Comparison of ENCODE assay signal across 30 cellular contexts in genomic region chr1:53684741-53685140, GRCh38. TPM values are rescaled to one million over a fixed set of nuclear protein-coding genes. Genes with fewer than 3 reads are reported as not detected.
DNase-seq lines count a peak whose midpoint lies in the region; TF ChIP-seq lines count a peak whose summit lies in the region.
"Had no signal": no experiment of that assay in that cellular context is flagged by ENCODE, and none has a peak within 500 bp of the region (broad histone marks: within the 10 kb centered on the region; RNA-seq: fewer than 3 reads in every experiment).

No MANE protein-coding gene starts in this region.

- 25% methylated on average over 1 of the region's 1 CpG for WGBS in hepatocyte (ENCODE audit: low lambda C conversion rate, missing lambda C conversion rate)

- no peaks in the 10 kb centered on the region for H4K20me1 ChIP-seq in hepatocyte (ENCODE audit: insufficient read depth, poor library complexity, severe bottlenecking)

- H2AFZ ChIP-seq in hepatocyte: no peak overlapping the region

- H3K4me3 Mint-ChIP-seq in type B pancreatic cell (peak overlapping the region; percentile 72), endothelial cell (ENCODE audit: unreplicated experiment) (no peak overlapping the region)
- H3K4me3 Mint-ChIP-seq: activated CD4-positive, alpha-beta memory T cell treated with anti-CD3 and anti-CD28 coated beads for 36 hours; activated naive CD8-positive, alpha-beta T cell; CD4-positive, alpha-beta T cell; dendritic cell treated with granulocyte-macrophage colony-stimulating factor and Interleukin-4, amounts not matched to agents 40 ng/mL and 50 ng/mL, for 4 days; natural killer cell treated with Interleukin-12 subunit alpha and Interleukin-12 subunit beta and Interleukin-15 and Interleukin-18, amount 100 ng/mL, for 72 hours; stimulated activated naive B cell treated with anti-CD40 and anti-IgM and Interleukin-4, amounts not matched to agents 10 μg/mL and 1 μg/mL and 100 μg/mL, for 72 hours had no signal

- no peaks in the 10 kb centered on the region for H3K79me2 ChIP-seq in hepatocyte

- H3K36me3 Mint-ChIP-seq in type B pancreatic cell: no peaks in the 10 kb centered on the region
- peaks cover 4% of the 10 kb centered on the region for H3K36me3 Mint-ChIP-seq in endothelial cell (ENCODE audit: low read depth, unreplicated experiment)
- H3K36me3 Mint-ChIP-seq: activated CD4-positive, alpha-beta memory T cell treated with anti-CD3 and anti-CD28 coated beads for 36 hours; activated naive CD8-positive, alpha-beta T cell; natural killer cell treated with Interleukin-12 subunit alpha and Interleukin-12 subunit beta and Interleukin-15 and Interleukin-18, amount 100 ng/mL, for 72 hours; stimulated activated naive B cell treated with anti-CD40 and anti-IgM and Interleukin-4, amounts not matched to agents 10 μg/mL and 1 μg/mL and 100 μg/mL, for 72 hours had no signal

- H3K27me3 ChIP-seq in WERI-Rb-1 (ENCODE audit: insufficient read depth, low read depth, severe bottlenecking) (no peaks in the 10 kb centered on the region), hepatocyte (peaks cover 3% of the 10 kb centered on the region)

- H3K9me3 Mint-ChIP-seq in type B pancreatic cell (no peaks in the 10 kb centered on the region), endothelial cell (ENCODE audit: unreplicated experiment) (no peaks in the 10 kb centered on the region)
- H3K9me3 Mint-ChIP-seq: activated CD4-positive, alpha-beta memory T cell treated with anti-CD3 and anti-CD28 coated beads for 36 hours; CD4-positive, alpha-beta T cell; dendritic cell treated with granulocyte-macrophage colony-stimulating factor and Interleukin-4, amounts not matched to agents 40 ng/mL and 50 ng/mL, for 4 days; natural killer cell treated with Interleukin-12 subunit alpha and Interleukin-12 subunit beta and Interleukin-15 and Interleukin-18, amount 100 ng/mL, for 72 hours; stimulated activated naive B cell treated with anti-CD40 and anti-IgM and Interleukin-4, amounts not matched to agents 10 μg/mL and 1 μg/mL and 100 μg/mL, for 72 hours had no signal

- H3K9me3 ChIP-seq in WERI-Rb-1 (ENCODE audit: severe bottlenecking) (no peaks in the 10 kb centered on the region), hepatocyte (ENCODE audit: low read depth) (no peaks in the 10 kb centered on the region)
- H3K9me3 ChIP-seq: HAP-1, mucosa of descending colon, suprapubic skin had no signal

- peaks cover 73% of the 10 kb centered on the region for H3K27me3 Mint-ChIP-seq in type B pancreatic cell
- peaks cover 15% of the 10 kb centered on the region for H3K27me3 Mint-ChIP-seq in endothelial cell (ENCODE audit: unreplicated experiment)

- H3K4me1 ChIP-seq in hepatocyte (ENCODE audit: insufficient read depth): peaks cover 52% of the 10 kb centered on the region
- H3K4me1 ChIP-seq: HAP-1 had no signal

- DNase-seq in DMS 273 (lab: John Stamatoyannopoulos, UW; ENCODE audit: unreplicated experiment): peak; percentile 62
- no peak for DNase-seq in DMS 273 treated with DMSO at 0.1 percent for 48 hours (lab: John Stamatoyannopoulos, UW)
- no peak for DNase-seq in WERI-Rb-1
- DNase-seq in hepatocyte (ENCODE audit: low spot score): no peak
- no peak for DNase-seq in type B pancreatic cell (ENCODE audit: extremely low spot score, unreplicated experiment)
- DNase-seq in endothelial cell (ENCODE audit: low spot score): no peak
- no peak for DNase-seq in stimulated activated CD4-positive, alpha-beta T cell treated with anti-CD3 and anti-CD28 coated beads, Interleukin-4, amount 100 ng/mL, for 24 hours
- DNase-seq in glomerular visceral epithelial cell (ENCODE audit: extremely low spot score): no peak
- DNase-seq: activated CD4-positive, alpha-beta memory T cell treated with anti-CD3 and anti-CD28 coated beads for 36 hours; activated CD4-positive, CD25-positive, alpha-beta regulatory T cell treated with anti-CD3 and anti-CD28 coated beads, Interleukin-2, amount 50 U/mL, for 72 hours; activated CD8-positive, alpha-beta memory T cell treated with anti-CD3 and anti-CD28 coated beads, Interleukin-2, amount 50 U/mL, for 4 hours; anterior cingulate cortex; CD4-positive, alpha-beta T cell; KG1; left ventricle myocardium superior; mucosa of descending colon; NCI-H2081; right cardiac atrium; stimulated activated CD4-positive, alpha-beta T cell treated with anti-CD3 and anti-CD28 coated beads, Interleukin-12 subunit alpha, Interleukin-12 subunit beta, amount 100 ng/mL, for 4 hours; stimulated activated naive B cell treated with anti-CD40 and anti-IgM and Interleukin-4, amounts not matched to agents 10 μg/mL and 1 μg/mL and 100 μg/mL, for 72 hours had no signal

- peak overlapping the region; percentile 65 for H3K4me2 ChIP-seq in hepatocyte

- no peaks in the 10 kb centered on the region for H3K36me3 ChIP-seq in WERI-Rb-1
- no peaks in the 10 kb centered on the region for H3K36me3 ChIP-seq in hepatocyte (replicated peaks; ENCODE audit: insufficient read depth, low read depth)
- H3K36me3 ChIP-seq: cardiac muscle cell, HAP-1, suprapubic skin had no signal

- TF ChIP-seq CTCF in WERI-Rb-1 (IDR thresholded peaks at IDR 0.05; ENCODE audit: low read depth, low read length): no peak
- no peak for TF ChIP-seq CTCF in hepatocyte (IDR thresholded peaks at IDR 0.05; ENCODE audit: poor library complexity)
- no peak for TF ChIP-seq CTCF in type B pancreatic cell (conservative IDR thresholded peaks at IDR 0.05)
- no peak for TF ChIP-seq CTCF in endothelial cell (IDR thresholded peaks at IDR 0.05; ENCODE audit: unreplicated experiment)

- H3K27ac Mint-ChIP-seq in type B pancreatic cell: peak overlapping the region; percentile 13
- H3K27ac Mint-ChIP-seq in endothelial cell (ENCODE audit: unreplicated experiment): no peak overlapping the region
- H3K27ac Mint-ChIP-seq: activated CD4-positive, alpha-beta memory T cell treated with anti-CD3 and anti-CD28 coated beads for 36 hours; activated naive CD8-positive, alpha-beta T cell; CD4-positive, alpha-beta T cell; dendritic cell treated with granulocyte-macrophage colony-stimulating factor and Interleukin-4, amounts not matched to agents 40 ng/mL and 50 ng/mL, for 4 days; natural killer cell treated with Interleukin-12 subunit alpha and Interleukin-12 subunit beta and Interleukin-15 and Interleukin-18, amount 100 ng/mL, for 72 hours; stimulated activated naive B cell treated with anti-CD40 and anti-IgM and Interleukin-4, amounts not matched to agents 10 μg/mL and 1 μg/mL and 100 μg/mL, for 72 hours had no signal

- no peaks in the 10 kb centered on the region for H3K9me2 ChIP-seq in hepatocyte (replicated peaks; ENCODE audit: insufficient read depth)

- H3K4me3 ChIP-seq in WERI-Rb-1 (ENCODE audit: low read depth, low read length) (peak overlapping the region; percentile 36), hepatocyte (no peak overlapping the region)
- H3K4me3 ChIP-seq: cardiac muscle cell, HAP-1, mucosa of descending colon, suprapubic skin had no signal

- H3K27ac ChIP-seq in WERI-Rb-1 (peak overlapping the region; percentile 15; the same call in 1 of the 2 replicates), hepatocyte (peak overlapping the region; percentile 20)
- H3K27ac ChIP-seq: 22Rv1, cardiac muscle cell, suprapubic skin had no signal

- H3K4me1 Mint-ChIP-seq in type B pancreatic cell (ENCODE audit: unreplicated experiment) (peaks cover 48% of the 10 kb centered on the region), endothelial cell (ENCODE audit: unreplicated experiment) (peaks cover 42% of the 10 kb centered on the region)

RNA-seq across cellular contexts. Expression of gene GLIS1, which starts 54.2 kb away (rescaled TPM):
- total RNA-seq in hepatocyte: 0.13 and 0.32 TPM in 2 replicates
- 1.3 and 1.5 TPM in 2 replicates for polyA plus RNA-seq in hepatocyte
- total RNA-seq in type B pancreatic cell (ENCODE audit: low replicate concordance): 0.17 and 2.1 TPM in 2 replicates
- total RNA-seq in endothelial cell (ENCODE audit: unreplicated experiment): not detected
- total RNA-seq: activated CD4-positive, alpha-beta memory T cell treated with anti-CD3 and anti-CD28 coated beads for 36 hours; CD4-positive, alpha-beta T cell; HT-29; left ventricle myocardium superior; natural killer cell treated with Interleukin-12 subunit alpha and Interleukin-12 subunit beta and Interleukin-15 and Interleukin-18, amount 100 ng/mL, for 72 hours; T-helper 1 cell treated with Interleukin-12 subunit alpha and Interleukin-12 subunit beta and Interleukin-4 antibody, amounts not matched to agents 30 ng/mL and 1 ng/mL, for 36 hours had no signal
- polyA plus RNA-seq: keratinocyte had no signal
